ENCODE assay signal across 10 cellular contexts in genomic region chr2:217714268-217714643, GRCh38.
DNase-seq lines count a peak whose midpoint lies in the region; ATAC-seq and TF ChIP-seq lines count a peak whose summit lies in the region.
"Had no signal": no experiment of that assay in that cellular context is flagged by ENCODE, and none has a peak within 500 bp of the region (broad histone marks: within the 10 kb centered on the region; RNA-seq: fewer than 3 reads in every experiment).

No MANE protein-coding gene starts in this region.

- no peak for TF ChIP-seq CTCF in Panc1 (IDR thresholded peaks at IDR 0.05)
- no peak for TF ChIP-seq CTCF in esophagus squamous epithelium (IDR thresholded peaks at IDR 0.05)
- TF ChIP-seq CTCF in tibial nerve (IDR thresholded peaks at IDR 0.05) = peak in 1 of 5 experiments; percentile 7

- WGBS in esophagus squamous epithelium, 2 donors = 8 to 29% methylated on average over 2 to 6 of the region's 8 CpGs
- 7 to 9% methylated on average over 7 to 8 of the region's 8 CpGs for WGBS in tibial nerve, 2 donors

- in situ Hi-C loops in Panc1 (cut with HindIII; ENCODE audit: low pct_unique_long_range_greater_than_20kb, low sequenced_read_pairs) = no loop called here

- TF ChIP-seq POLR2A in esophagus squamous epithelium (IDR thresholded peaks at IDR 0.05) (no peak), tibial nerve (IDR thresholded peaks at IDR 0.05) (no peak)

- H3K9me3 ChIP-seq in Panc1 (ENCODE audit: control insufficient read depth, insufficient read depth, low read depth, low read length) (no peaks in the 10 kb centered on the region), esophagus squamous epithelium (peaks cover 0 to 6% (median 0%) of the 10 kb centered on the region in 3 donors), tibial nerve (peaks cover 0 to 8% (median 0%) of the 10 kb centered on the region in 4 donors)

- H3K4me3 ChIP-seq in Panc1 (ENCODE audit: low read depth in 2 of 2, low read length in 2 of 2) = no peak overlapping the region
- H3K4me3 ChIP-seq in esophagus squamous epithelium = no peak overlapping the region
- H3K4me3 ChIP-seq in tibial nerve = no peak overlapping the region

- H3K4me1 ChIP-seq in Panc1 (ENCODE audit: control insufficient read depth, insufficient read depth, low read length) = no peaks in the 10 kb centered on the region
- H3K4me1 ChIP-seq in esophagus squamous epithelium = peaks cover 7 to 57% (median 38%) of the 10 kb centered on the region in 3 donors
- peaks cover 0 to 46% (median 15%) of the 10 kb centered on the region in 4 donors for H3K4me1 ChIP-seq in tibial nerve

- H3K27me3 ChIP-seq in Panc1 (ENCODE audit: control insufficient read depth, insufficient read depth, low read length) (peaks cover 3% of the 10 kb centered on the region; the same call in 1 of the 2 replicates), esophagus squamous epithelium (no peaks in the 10 kb centered on the region), tibial nerve (no peaks in the 10 kb centered on the region)

- DNase-seq in Panc1 (ENCODE audit: low read depth, low spot score) (no peak), esophagus squamous epithelium (lab: John Stamatoyannopoulos, UW) (no peak), middle frontal gyrus (ENCODE audit: extremely low spot score, low spot score) (peak; percentile 84), tibial nerve (ENCODE audit: low spot score in 2 of 2) (peak; percentile 50 to 64), NCI-H1105 treated with DMSO at 0.1 percent for 48 hours (lab: John Stamatoyannopoulos, UW) (no peak), HuH-7.5 (ENCODE audit: low spot score) (no peak), NCI-H2029 (lab: John Stamatoyannopoulos, UW) (no peak)
- DNase-seq: activated CD4-positive, alpha-beta T cell treated with anti-CD3 and anti-CD28 coated beads, Interleukin-2, amount 10 ng/mL, durations not matched to agents 7 days and 5 days; NCI-H2081 had no signal

- CTCF ChIA-PET in Panc1 (lab: Charles Lee) = no interaction called here

- POLR2A ChIA-PET in Panc1 (lab: Charles Lee) = no interaction called here

- intact Hi-C loops in Panc1 (cut with micrococcal nuclease; ENCODE audit: unreplicated experiment) (loop anchor here (10.0 kb wide), 1 partner anchor 199 kb away; no protein-coding TSS in a partner anchor), esophagus squamous epithelium (cut with DNase I) (loop anchor here (5.0 to 10.0 kb wide), 3 partner anchors 62 to 1017 kb away; partner anchors contain the start of gene IGFBP5)

- TF ChIP-seq EP300 in tibial nerve (IDR thresholded peaks at IDR 0.05) = peak in 1 of 2 donors; percentile 74

- no TSS peak for BruUV-seq in Panc1 (replicated peaks; lab: Mats Ljungman, UMichigan)

- H3K27ac ChIP-seq in Panc1 (ENCODE audit: low read length) = no peak overlapping the region
- peak overlapping the region; percentile 15 to 71 (median 63) for H3K27ac ChIP-seq in esophagus squamous epithelium
- peak overlapping the region; percentile 53 to 91 (median 72) for H3K27ac ChIP-seq in tibial nerve

- peak; percentile 52; the same call in 1 of the 2 replicates for ATAC-seq in Panc1
- no peak for ATAC-seq in GM18520 (IDR thresholded peaks at IDR 0.05; ENCODE audit: unreplicated experiment)

- H3K36me3 ChIP-seq in Panc1 (ENCODE audit: control insufficient read depth, insufficient read depth, low read length) (no peaks in the 10 kb centered on the region), esophagus squamous epithelium (no peaks in the 10 kb centered on the region), tibial nerve (no peaks in the 10 kb centered on the region)

Comparison
In these comparisons a context has a peak if more than half of its experiments do, and no peak if none do; other contexts are left out.
1. DNase-seq: peak in middle frontal gyrus (single experiment) and tibial nerve (2 of 2); none in Panc1 (single experiment), esophagus squamous epithelium (single experiment), NCI-H1105 treated with DMSO at 0.1 percent for 48 hours (single experiment), HuH-7.5 (single experiment) and NCI-H2029 (single experiment).